ENCODE assay signal across 8 cellular contexts in the genomic region with DNA sequence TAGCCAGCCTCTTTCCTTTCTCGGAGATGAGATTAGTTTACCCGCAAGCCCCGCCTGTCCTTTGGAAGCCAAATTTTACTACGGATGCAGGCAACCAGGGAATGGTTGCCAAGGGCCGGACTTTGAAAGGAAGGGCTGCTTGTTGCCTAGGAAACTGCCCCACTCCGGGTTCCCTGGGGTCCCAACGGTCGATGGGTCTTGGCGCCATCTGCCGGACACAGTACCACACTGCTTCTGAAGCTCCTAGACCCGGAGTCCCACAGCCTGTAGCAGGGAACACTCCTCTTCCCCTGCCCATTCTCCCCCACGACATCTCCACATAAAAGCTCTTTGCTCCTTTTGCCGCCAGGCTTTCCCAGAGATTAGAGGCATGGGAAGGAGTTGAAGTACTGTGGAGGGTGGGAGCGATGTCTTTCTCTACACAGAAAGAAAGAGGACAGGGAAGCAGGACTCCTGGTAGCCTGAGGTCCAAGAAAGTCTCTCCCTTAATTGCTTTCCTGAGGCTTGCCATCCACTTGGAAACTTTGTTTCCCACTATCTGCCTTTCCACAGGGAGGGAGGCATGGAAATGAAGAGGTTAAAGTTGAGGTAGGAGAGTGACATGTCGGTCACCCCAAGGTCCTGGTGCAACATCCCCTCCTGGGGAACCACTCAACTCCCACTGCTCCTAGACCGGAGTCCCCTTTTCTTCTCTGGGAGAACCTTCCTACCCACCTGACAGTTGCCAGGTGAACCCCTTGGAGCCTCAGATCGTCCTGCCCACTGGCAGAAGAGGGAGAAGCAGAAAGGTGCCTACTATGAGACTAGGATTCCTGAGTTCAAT. TPM values are rescaled to one million over a fixed set of nuclear protein-coding genes. Genes with fewer than 3 reads are reported as not detected.
DNase-seq lines count a peak whose midpoint lies in the region; ATAC-seq and TF ChIP-seq lines count a peak whose summit lies in the region.

No MANE protein-coding gene starts in this region.

- H3K9me3 Mint-ChIP-seq in activated CD4-positive, alpha-beta memory T cell treated with anti-CD3 and anti-CD28 coated beads, Interleukin-2, amount 10 ng/mL, durations not matched to agents 7 days and 5 days = no peaks in the 10 kb centered on the region
- no peaks in the 10 kb centered on the region for H3K9me3 Mint-ChIP-seq in mesothelial cell of epicardium

- H3K4me1 ChIP-seq in effector memory CD4-positive, alpha-beta T cell (ENCODE audit: control insufficient read depth, insufficient read depth, low read length, poor library complexity, severe bottlenecking) = no peaks in the 10 kb centered on the region

- H3K36me3 Mint-ChIP-seq in activated CD4-positive, alpha-beta memory T cell treated with anti-CD3 and anti-CD28 coated beads, Interleukin-2, amount 10 ng/mL, durations not matched to agents 7 days and 5 days (ENCODE audit: low read depth) = no peaks in the 10 kb centered on the region
- no peaks in the 10 kb centered on the region for H3K36me3 Mint-ChIP-seq in mesothelial cell of epicardium

- peak; percentile 66 for DNase-seq in activated gamma-delta T cell treated with Interleukin-2 at 50 U/mL for 16 hours
- DNase-seq in activated gamma-delta T cell (lab: John Stamatoyannopoulos, UW) = no peak
- peak; percentile 54 for DNase-seq in NCI-H460 (ENCODE audit: extremely low read depth, low read depth)
- DNase-seq in activated CD4-positive, alpha-beta memory T cell treated with anti-CD3 and anti-CD28 coated beads, Interleukin-2, amount 10 ng/mL, durations not matched to agents 7 days and 5 days = peak; percentile 66
- peak; percentile 23 to 48 (median 24) for DNase-seq in effector memory CD4-positive, alpha-beta T cell
- DNase-seq in mesothelial cell of epicardium (ENCODE audit: low spot score in 2 of 2, unreplicated experiment in 2 of 2) = peak; percentile 67 to 87
- DNase-seq in stimulated activated CD8-positive, alpha-beta memory T cell treated with anti-CD3 and anti-CD28 coated beads, Interleukin-4, amount 100 ng/mL, for 4 hours (ENCODE audit: low read depth in 2 of 2, low spot score in 1 of 2) = peak; percentile 32 to 48

- H3K36me3 ChIP-seq in effector memory CD4-positive, alpha-beta T cell (ENCODE audit: control insufficient read depth, insufficient read depth, low read length) = peaks cover 3% of the 10 kb centered on the region

- H3K27ac ChIP-seq in effector memory CD4-positive, alpha-beta T cell (ENCODE audit: insufficient read depth, low read length, poor library complexity, severe bottlenecking) = no peak overlapping the region

- CTCF ChIA-PET in activated CD4-positive, alpha-beta memory T cell treated with anti-CD3 and anti-CD28 coated beads, Interleukin-2, amount 10 ng/mL, durations not matched to agents 7 days and 5 days (lab: Charles Lee) = interaction anchor here (0.6 to 4.4 kb wide), 23 partner anchors 10 to 87 kb away, joined by 3 to 52 read pairs (median 4); a partner anchor contains a TSS

- no peak overlapping the region for H3K4me3 Mint-ChIP-seq in activated CD4-positive, alpha-beta memory T cell treated with anti-CD3 and anti-CD28 coated beads, Interleukin-2, amount 10 ng/mL, durations not matched to agents 7 days and 5 days
- no peak overlapping the region for H3K4me3 Mint-ChIP-seq in mesothelial cell of epicardium

- no peaks in the 10 kb centered on the region for H3K27me3 ChIP-seq in effector memory CD4-positive, alpha-beta T cell (replicated peaks; ENCODE audit: control insufficient read depth, insufficient read depth, low read length, poor library complexity, severe bottlenecking)

- peak; percentile 64 for ATAC-seq in HG03103 (IDR thresholded peaks at IDR 0.05; ENCODE audit: low read depth, unreplicated experiment)

- H3K4me3 ChIP-seq in effector memory CD4-positive, alpha-beta T cell (ENCODE audit: insufficient read depth, low read depth, low read length, poor library complexity, severe bottlenecking) = no peak overlapping the region

- H3K9me3 ChIP-seq in effector memory CD4-positive, alpha-beta T cell (ENCODE audit: control insufficient read depth, low read length) = no peaks in the 10 kb centered on the region

- POLR2A ChIA-PET in activated CD4-positive, alpha-beta memory T cell treated with anti-CD3 and anti-CD28 coated beads, Interleukin-2, amount 10 ng/mL, durations not matched to agents 7 days and 5 days (lab: Charles Lee) = interaction anchor here (1.4 to 1.9 kb wide), 2 partner anchors 40 to 44 kb away, joined by 3 to 10 read pairs; a partner anchor contains a TSS

- TF ChIP-seq CTCF in mesothelial cell of epicardium (IDR thresholded peaks at IDR 0.05; ENCODE audit: unreplicated experiment) = peak; percentile 76

- H3K4me1 Mint-ChIP-seq in activated CD4-positive, alpha-beta memory T cell treated with anti-CD3 and anti-CD28 coated beads, Interleukin-2, amount 10 ng/mL, durations not matched to agents 7 days and 5 days = no peaks in the 10 kb centered on the region
- no peaks in the 10 kb centered on the region for H3K4me1 Mint-ChIP-seq in mesothelial cell of epicardium

- H3K27me3 Mint-ChIP-seq in activated CD4-positive, alpha-beta memory T cell treated with anti-CD3 and anti-CD28 coated beads, Interleukin-2, amount 10 ng/mL, durations not matched to agents 7 days and 5 days = peaks cover 3% of the 10 kb centered on the region
- peaks cover 5% of the 10 kb centered on the region for H3K27me3 Mint-ChIP-seq in mesothelial cell of epicardium (ENCODE audit: low read depth)

- no peak overlapping the region for H3K27ac Mint-ChIP-seq in activated CD4-positive, alpha-beta memory T cell treated with anti-CD3 and anti-CD28 coated beads, Interleukin-2, amount 10 ng/mL, durations not matched to agents 7 days and 5 days
- H3K27ac Mint-ChIP-seq in mesothelial cell of epicardium = no peak overlapping the region

RNA-seq across cellular contexts. Expression of a gene that starts 21.9 kb away (rescaled TPM):
- total RNA-seq in NCI-H460 (2014; rRNA removed; shearing (Covaris generic)) = 84.5 and 88.9 TPM in 2 replicates
- polyA plus RNA-seq in NCI-H460 (2014; cell fraction: nucleus; rRNA removed) = 164 and 169 TPM in 2 replicates
- 10 to 100 TPM; 64.7 to 67.4 TPM for total RNA-seq in activated CD4-positive, alpha-beta memory T cell treated with anti-CD3 and anti-CD28 coated beads, Interleukin-2, amount 10 ng/mL, durations not matched to agents 7 days and 5 days
- 39.3 to 41.9 TPM (median 41.7 TPM) in 3 replicates for total RNA-seq in mesothelial cell of epicardium

RNA-seq across cellular contexts. Expression of a gene that starts 26.4 kb away (rescaled TPM):
- 0.27 and 0.38 TPM in 2 replicates for total RNA-seq in NCI-H460 (2014; rRNA removed; shearing (Covaris generic))
- 3.5 and 3.8 TPM in 2 replicates for polyA plus RNA-seq in NCI-H460 (2014; cell fraction: nucleus; rRNA removed)
- total RNA-seq in activated CD4-positive, alpha-beta memory T cell treated with anti-CD3 and anti-CD28 coated beads, Interleukin-2, amount 10 ng/mL, durations not matched to agents 7 days and 5 days = not detected
- total RNA-seq in mesothelial cell of epicardium = 7.9 to 9.5 TPM (median 9.1 TPM) in 3 replicates

RNA-seq across cellular contexts. Expression of a gene that starts 44.2 kb away (rescaled TPM):
- total RNA-seq in NCI-H460 (2014; rRNA removed; shearing (Covaris generic)) = 30.0 and 31.0 TPM in 2 replicates
- 38.4 and 76.8 TPM in 2 replicates for polyA plus RNA-seq in NCI-H460 (2014; cell fraction: nucleus; rRNA removed)
- 10 to 100 TPM; 30.7 to 34.8 TPM for total RNA-seq in activated CD4-positive, alpha-beta memory T cell treated with anti-CD3 and anti-CD28 coated beads, Interleukin-2, amount 10 ng/mL, durations not matched to agents 7 days and 5 days
- total RNA-seq in mesothelial cell of epicardium = 76.8 to 80.6 TPM (median 78.5 TPM) in 3 replicates
